Comparison of ENCODE assay signal across 8 cellular contexts in the genomic region with DNA sequence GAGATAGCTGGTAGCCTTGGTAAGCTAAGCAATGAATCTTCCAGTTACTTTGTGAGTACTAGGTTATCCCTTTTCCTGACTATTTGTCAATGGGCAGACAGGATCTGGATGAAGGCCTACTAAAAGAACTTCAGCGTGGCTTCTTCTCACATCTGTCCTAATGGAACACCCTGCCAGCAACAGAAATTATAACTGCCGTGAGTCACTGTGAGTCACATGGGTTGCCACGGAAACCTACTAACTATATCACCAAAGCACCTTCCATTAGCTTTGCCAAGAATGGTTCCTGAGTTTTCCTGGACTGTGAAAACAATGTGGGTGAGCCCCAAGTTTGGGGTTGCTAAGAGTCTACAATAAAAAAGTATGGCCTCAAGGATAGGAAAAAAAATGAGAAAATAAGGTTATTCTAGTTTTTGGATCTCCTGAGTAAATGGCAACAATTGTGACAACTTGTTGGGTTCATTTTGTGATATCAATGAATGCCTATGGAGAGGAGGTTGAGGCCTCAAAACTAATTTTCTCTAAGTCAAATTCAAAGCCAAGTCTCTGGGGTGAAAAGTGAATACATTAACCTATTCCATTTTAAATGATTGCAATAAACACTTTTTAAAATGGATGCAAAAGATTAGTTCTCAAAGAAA.
DNase-seq lines count a peak whose midpoint lies in the region; ATAC-seq and TF ChIP-seq lines count a peak whose summit lies in the region.

No MANE protein-coding gene starts in this region.

- no peak for TF ChIP-seq CTCF in NB4 (IDR thresholded peaks at IDR 0.05; ENCODE audit: low read depth, low read length)
- TF ChIP-seq CTCF in kidney epithelial cell (IDR thresholded peaks at IDR 0.05; ENCODE audit: insufficient read depth, low read length, poor library complexity, severe bottlenecking), result no peak

- H3K4me3 ChIP-seq in NB4 (ENCODE audit: low read depth, low read length) (no peak overlapping the region), kidney epithelial cell (ENCODE audit: low read depth, low read length) (no peak overlapping the region)

- no peak for TF ChIP-seq POLR2A in NB4 (IDR thresholded peaks at IDR 0.05; ENCODE audit: extremely low read depth, insufficient read length)

- H3K36me3 ChIP-seq in kidney epithelial cell (ENCODE audit: control insufficient read depth, insufficient read depth, low read length), result no peaks in the 10 kb centered on the region

- no peaks in the 10 kb centered on the region for H3K27me3 ChIP-seq in kidney epithelial cell (ENCODE audit: control insufficient read depth, insufficient read depth, low read length)

- ATAC-seq in GM21526 (IDR thresholded peaks at IDR 0.05; ENCODE audit: low FRiP score, unreplicated experiment), result no peak
- no peak for ATAC-seq in GM21447 (IDR thresholded peaks at IDR 0.05; ENCODE audit: unreplicated experiment)

- DNase-seq in COLO668 (lab: John Stamatoyannopoulos, UW; ENCODE audit: unreplicated experiment) (peak; percentile 43), NB4 (ENCODE audit: low read depth) (peak; percentile 43), kidney epithelial cell (ENCODE audit: low read depth) (peak; percentile 89), NCI-H1930 (lab: John Stamatoyannopoulos, UW) (no peak)
- DNase-seq in activated naive CD4-positive, alpha-beta T cell treated with anti-CD3 and anti-CD28 coated beads, Interleukin-2, amount 50 U/mL, for 16 hours, result peak; percentile 63
- peak; percentile 70 for DNase-seq in stimulated activated CD8-positive, alpha-beta memory T cell treated with anti-CD3 and anti-CD28 coated beads, Interleukin-4, amount 100 ng/mL, for 48 hours

Comparison
In these comparisons a context has a peak if more than half of its experiments do, and no peak if none do; other contexts are left out.
1. DNase-seq: peak in COLO668 (single experiment), NB4 (single experiment), activated naive CD4-positive, alpha-beta T cell treated with anti-CD3 and anti-CD28 coated beads, Interleukin-2, amount 50 U/mL, for 16 hours (single experiment), kidney epithelial cell (single experiment) and stimulated activated CD8-positive, alpha-beta memory T cell treated with anti-CD3 and anti-CD28 coated beads, Interleukin-4, amount 100 ng/mL, for 48 hours (single experiment); none in NCI-H1930 (0 of 2).